22 cellular contexts compared by ENCODE assay signal in genomic region chr20:62105592-62105991, GRCh38. TPM values are rescaled to one million over a fixed set of nuclear protein-coding genes. Genes with fewer than 3 reads are reported as not detected.
A peak's percentile ranks its signal among the peaks of the same experiment; 100 is the strongest.
DNase-seq lines count a peak whose midpoint lies in the region; FAIRE-seq and TF ChIP-seq lines count a peak whose summit lies in the region.
"Had no signal": no experiment of that assay in that cellular context is flagged by ENCODE, and none has a peak within 500 bp of the region (broad histone marks: within the 10 kb centered on the region; RNA-seq: fewer than 3 reads in every experiment).

No MANE protein-coding gene starts in this region.

- H3K4me3 ChIP-seq in trophoblast cell (ENCODE audit: low read depth, low read length) (peak overlapping the region; percentile 39), left ventricle myocardium inferior (no peak overlapping the region)
- no peak overlapping the region for H3K4me3 ChIP-seq in CD4-positive, alpha-beta memory T cell (ENCODE audit: low read length in 2 of 2)
- H3K4me3 ChIP-seq: A549; BLaER1 treated with 17β-estradiol and CSF1 and Interleukin-3, amounts not matched to agents 10 nM and 100 nM had no signal

- no peak for TF ChIP-seq POLR2A in H54 (IDR thresholded peaks at IDR 0.05; ENCODE audit: low read depth, low read length)

- H3K79me1 ChIP-seq in trophoblast cell (ENCODE audit: low read length): no peaks in the 10 kb centered on the region

- no peak overlapping the region for H2AFZ ChIP-seq in trophoblast cell (ENCODE audit: insufficient read depth, low read length, poor library complexity)

- FAIRE-seq in HTR-8/SVneo (lab: Jason Lieb, UNC): peak; percentile 98
- no peak for FAIRE-seq in H54 (lab: Jason Lieb, UNC)
- FAIRE-seq: A549, G401.6, GM12892 had no signal

- POLR2A ChIA-PET in CD4-positive, alpha-beta memory T cell (lab: Charles Lee; ENCODE audit: partially characterized antibody): interaction anchor here (0.7 kb wide), 1 partner anchor 16 kb away, joined by 3 read pairs; no protein-coding TSS in a partner anchor

- H3K23ac ChIP-seq in trophoblast cell (ENCODE audit: low read length): no peak overlapping the region

- intact Hi-C loops in CD4-positive, alpha-beta memory T cell (cut with micrococcal nuclease): no loop called here
- intact Hi-C loops in left ventricle myocardium inferior (cut with micrococcal nuclease): no loop called here

- H2AK5ac ChIP-seq in trophoblast cell (ENCODE audit: low read length): no peak overlapping the region

- no peak overlapping the region for H2BK120ac ChIP-seq in trophoblast cell (ENCODE audit: insufficient read depth, low read length, poor library complexity)

- WGBS in trophoblast cell (ENCODE audit: extremely low coverage, insufficient coverage, insufficient read length): 98% methylated on average over 3 of the region's 5 CpGs

- H3K36me3 ChIP-seq in trophoblast cell (ENCODE audit: control insufficient read depth in 1 of 2, insufficient read depth in 2 of 2, low read length in 2 of 2): no peaks in the 10 kb centered on the region
- no peaks in the 10 kb centered on the region for H3K36me3 ChIP-seq in CD4-positive, alpha-beta memory T cell (ENCODE audit: insufficient read depth, low read length)
- no peaks in the 10 kb centered on the region for H3K36me3 ChIP-seq in left ventricle myocardium inferior
- H3K36me3 ChIP-seq: BE2C had no signal

- no peak overlapping the region for H3K4me2 ChIP-seq in trophoblast cell (ENCODE audit: low read length)
- H3K4me2 ChIP-seq: A549; BLaER1 treated with 17β-estradiol and CSF1 and Interleukin-3, amounts not matched to agents 10 nM and 100 nM had no signal

- H4K91ac ChIP-seq in trophoblast cell (ENCODE audit: low read depth, low read length): no peak overlapping the region

- no peak overlapping the region for H3K27ac Mint-ChIP-seq in glutamatergic neuron (ENCODE audit: unreplicated experiment)
- H3K27ac Mint-ChIP-seq in CD4-positive, alpha-beta memory T cell: no peak overlapping the region
- H3K27ac Mint-ChIP-seq: CD14-positive monocyte; CD8-positive, alpha-beta T cell had no signal

- H3K18ac ChIP-seq in trophoblast cell (ENCODE audit: low read length): no peak overlapping the region

- peaks cover 20% of the 10 kb centered on the region for H3K9me3 ChIP-seq in trophoblast cell (ENCODE audit: insufficient read depth, low read depth, low read length)
- peaks cover 5 to 35% of the 10 kb centered on the region in 2 donors for H3K9me3 ChIP-seq in CD4-positive, alpha-beta memory T cell (ENCODE audit: control insufficient read depth in 1 of 2, low read length in 2 of 2)
- H3K9me3 ChIP-seq in left ventricle myocardium inferior (replicated peaks): peaks cover 66% of the 10 kb centered on the region

- H3K9me3 Mint-ChIP-seq in glutamatergic neuron (ENCODE audit: unreplicated experiment): peaks cover 22% of the 10 kb centered on the region
- H3K9me3 Mint-ChIP-seq in CD4-positive, alpha-beta memory T cell: peaks cover 0 to 97% (median 79%) of the 10 kb centered on the region in 8 donors

- no peak overlapping the region for H2BK5ac ChIP-seq in trophoblast cell (ENCODE audit: low read depth, low read length, poor library complexity)

- DNase-seq in HTR-8/SVneo (ENCODE audit: insufficient read length, low spot score): no peak
- DNase-seq in glutamatergic neuron: no peak
- no peak for DNase-seq in trophoblast cell
- DNase-seq in CD1c-positive myeloid dendritic cell (ENCODE audit: extremely low spot score): no peak
- DNase-seq in CD4-positive, alpha-beta memory T cell: no peak
- DNase-seq in left ventricle myocardium inferior: no peak
- no peak for DNase-seq in H54 (ENCODE audit: insufficient read length, low spot score)
- DNase-seq: 8988T; ACHN; AML-193; BE2C; Caco-2; CD8-positive, alpha-beta T cell; DMS153; DND-41; GOT3; H7 had no signal

- no peaks in the 10 kb centered on the region for H3K79me2 ChIP-seq in trophoblast cell (ENCODE audit: control insufficient read depth, insufficient read depth, low read length, poor library complexity)

- H3K4ac ChIP-seq in trophoblast cell (ENCODE audit: low read depth, low read length): no peak overlapping the region

- H3K4me1 Mint-ChIP-seq in glutamatergic neuron (ENCODE audit: low read depth, unreplicated experiment): no peaks in the 10 kb centered on the region
- peaks cover 0 to 2% (median 0%) of the 10 kb centered on the region in 4 donors for H3K4me1 Mint-ChIP-seq in CD4-positive, alpha-beta memory T cell

- H3K4me3 Mint-ChIP-seq in glutamatergic neuron (ENCODE audit: unreplicated experiment): peak overlapping the region; percentile 19
- H3K4me3 Mint-ChIP-seq in CD4-positive, alpha-beta memory T cell: peak overlapping the region in 1 of 8 donors; percentile 32
- H3K4me3 Mint-ChIP-seq: CD14-positive monocyte; CD8-positive, alpha-beta T cell had no signal

- H3K9ac ChIP-seq in trophoblast cell (ENCODE audit: low read length): no peak overlapping the region
- H3K9ac ChIP-seq: BLaER1 treated with 17β-estradiol and CSF1 and Interleukin-3, amounts not matched to agents 10 nM and 100 nM had no signal

- H3K27ac ChIP-seq in trophoblast cell (ENCODE audit: low read depth, low read length) (no peak overlapping the region), left ventricle myocardium inferior (replicated peaks) (no peak overlapping the region)
- H3K27ac ChIP-seq in CD4-positive, alpha-beta memory T cell (ENCODE audit: low read depth, low read length): no peak overlapping the region
- H3K27ac ChIP-seq: A549; BLaER1 treated with 17β-estradiol and CSF1 and Interleukin-3, amounts not matched to agents 10 nM and 100 nM had no signal

- H3K36me3 Mint-ChIP-seq in glutamatergic neuron (ENCODE audit: unreplicated experiment): peaks cover 24% of the 10 kb centered on the region
- H3K36me3 Mint-ChIP-seq in CD4-positive, alpha-beta memory T cell: peaks cover 35 to 46% of the 10 kb centered on the region in 2 donors
- H3K36me3 Mint-ChIP-seq: CD14-positive monocyte had no signal

- H3K14ac ChIP-seq in trophoblast cell (ENCODE audit: low read length): no peak overlapping the region

- CTCF ChIA-PET in CD4-positive, alpha-beta memory T cell (lab: Charles Lee; ENCODE audit: partially characterized antibody): no interaction called here

- TF ChIP-seq CTCF in glutamatergic neuron (IDR thresholded peaks at IDR 0.05; ENCODE audit: partially characterized antibody, unreplicated experiment) (no peak), left ventricle myocardium inferior (IDR thresholded peaks at IDR 0.05; ENCODE audit: borderline replicate concordance) (no peak)

- H3K4me1 ChIP-seq in trophoblast cell (ENCODE audit: control insufficient read depth in 1 of 2, insufficient read depth in 2 of 2, low read length in 2 of 2): no peaks in the 10 kb centered on the region
- H3K4me1 ChIP-seq in CD4-positive, alpha-beta memory T cell (ENCODE audit: insufficient read depth, low read length): no peaks in the 10 kb centered on the region
- H3K4me1 ChIP-seq in left ventricle myocardium inferior: no peaks in the 10 kb centered on the region
- H3K4me1 ChIP-seq: A549, BE2C, Caco-2 had no signal

- peaks cover 17% of the 10 kb centered on the region for H3K27me3 Mint-ChIP-seq in glutamatergic neuron (ENCODE audit: unreplicated experiment)
- H3K27me3 Mint-ChIP-seq in CD4-positive, alpha-beta memory T cell: peaks cover 3 to 6% of the 10 kb centered on the region in 2 donors

- H3K27me3 ChIP-seq in trophoblast cell (ENCODE audit: insufficient read depth, low read length): no peaks in the 10 kb centered on the region
- H3K27me3 ChIP-seq in CD4-positive, alpha-beta memory T cell (ENCODE audit: insufficient read depth, low read length): no peaks in the 10 kb centered on the region
- H3K27me3 ChIP-seq in left ventricle myocardium inferior (ENCODE audit: low read depth): peaks cover 29% of the 10 kb centered on the region
- H3K27me3 ChIP-seq: BE2C; BLaER1 treated with 17β-estradiol and CSF1 and Interleukin-3, amounts not matched to agents 10 nM and 100 nM had no signal

- no peak overlapping the region for H2BK12ac ChIP-seq in trophoblast cell (ENCODE audit: low read length)

- H4K8ac ChIP-seq in trophoblast cell (ENCODE audit: low read depth, low read length): no peak overlapping the region

- no peak overlapping the region for H4K12ac ChIP-seq in trophoblast cell (ENCODE audit: low read depth, low read length)

RNA-seq across cellular contexts. Expression of gene LSM14B, which starts 16.7 kb away (rescaled TPM):
- total RNA-seq in glutamatergic neuron (ENCODE audit: unreplicated experiment) (73.6 TPM), left ventricle myocardium inferior (51.6 TPM)
- polyA plus RNA-seq in trophoblast cell (2013): 38.6 and 39.1 TPM in 2 replicates
- 10 to 100 TPM; 48.5 to 50.3 TPM for total RNA-seq in CD4-positive, alpha-beta memory T cell
- 1 to 10 TPM in 1 of 2 donors, under 1 TPM in 1; 0.78 to 1.2 TPM for polyA plus RNA-seq in CD4-positive, alpha-beta memory T cell

RNA-seq across cellular contexts. Expression of gene PSMA7, which starts 37.6 kb away (rescaled TPM):
- 289 TPM for total RNA-seq in glutamatergic neuron (ENCODE audit: unreplicated experiment)
- 323 and 344 TPM in 2 replicates for polyA plus RNA-seq in trophoblast cell (2013)
- total RNA-seq in CD4-positive, alpha-beta memory T cell: 100 to 1,000 TPM; 182 to 190 TPM
- polyA plus RNA-seq in CD4-positive, alpha-beta memory T cell: 100 to 1,000 TPM; 437 to 598 TPM
- total RNA-seq in left ventricle myocardium inferior: 233 TPM

RNA-seq across cellular contexts. Expression of gene SS18L1, which starts 38.0 kb away (rescaled TPM):
- total RNA-seq in glutamatergic neuron (ENCODE audit: unreplicated experiment): 50.4 TPM
- 11.5 and 12.4 TPM in 2 replicates for polyA plus RNA-seq in trophoblast cell (2013)
- 10 to 100 TPM; 22.7 to 24.8 TPM for total RNA-seq in CD4-positive, alpha-beta memory T cell
- polyA plus RNA-seq in CD4-positive, alpha-beta memory T cell: 1 to 10 TPM in 1 of 2 donors, under 1 TPM in 1; 0.71 to 1.4 TPM
- 9.0 TPM for total RNA-seq in left ventricle myocardium inferior

RNA-seq across cellular contexts. Expression of gene TAF4, which starts 39.9 kb away (rescaled TPM):
- 20.0 TPM for total RNA-seq in glutamatergic neuron (ENCODE audit: unreplicated experiment)
- polyA plus RNA-seq in trophoblast cell (2013): 49.8 TPM in 2 replicates
- total RNA-seq in CD4-positive, alpha-beta memory T cell: 10 to 100 TPM; 32.7 to 33.1 TPM
- 1 to 10 TPM in 1 of 2 donors, under 1 TPM in 1; 0.54 to 2.3 TPM for polyA plus RNA-seq in CD4-positive, alpha-beta memory T cell
- 11.8 TPM for total RNA-seq in left ventricle myocardium inferior
